Comparison of ENCODE assay signal across 17 cellular contexts in genomic region chr10:94292448-94293118, GRCh38.
DNase-seq lines count a peak whose midpoint lies in the region; ATAC-seq and TF ChIP-seq lines count a peak whose summit lies in the region.
"Had no signal": no experiment of that assay in that cellular context is flagged by ENCODE, and none has a peak within 500 bp of the region (broad histone marks: within the 10 kb centered on the region; RNA-seq: fewer than 3 reads in every experiment).

No MANE protein-coding gene starts in this region.

- no peak overlapping the region for H3K4me3 Mint-ChIP-seq in activated T-helper 2 cell treated with anti-CD3 and anti-CD28 coated beads, Interferon-gamma antibody, Interleukin-2, Interleukin-4, amounts not matched to agents 10 μg/mL and 5 μg/mL and 100 μg/mL, durations not matched to agents 14 hours and 24 hours and 36 hours (ENCODE audit: low read depth)
- H3K4me3 Mint-ChIP-seq in type B pancreatic cell, result no peak overlapping the region
- H3K4me3 Mint-ChIP-seq: activated T-helper 1 cell treated with anti-CD3 and anti-CD28 coated beads, Interleukin-12 subunit alpha, Interleukin-12 subunit beta, Interleukin-2, Interleukin-4 antibody, amounts not matched to agents 30 ng/mL and 10 ng/mL and 1 ng/mL, durations not matched to agents 14 hours and 24 hours and 36 hours; B cell; naive thymus-derived CD8-positive, alpha-beta T cell had no signal

- H3K36me3 ChIP-seq in ACC112 (ENCODE audit: insufficient read depth, low read length) (no peaks in the 10 kb centered on the region), brain microvascular endothelial cell (replicated peaks) (no peaks in the 10 kb centered on the region)
- H3K36me3 ChIP-seq: upper lobe of left lung had no signal

- DNase-seq in Jurkat, Clone E6-1 (ENCODE audit: low read depth, low spot score), result peak; percentile 30
- DNase-seq in brain microvascular endothelial cell (peak; percentile 69), left colon (peak; percentile 44 to 62), kidney glomerular epithelial cell (lab: John Stamatoyannopoulos, UW) (no peak), NCI-H2227 (lab: John Stamatoyannopoulos, UW; ENCODE audit: unreplicated experiment) (no peak), type B pancreatic cell (ENCODE audit: extremely low spot score, unreplicated experiment) (no peak)
- DNase-seq in activated T-helper 2 cell treated with anti-CD3 and anti-CD28 coated beads, Interferon-gamma antibody, Interleukin-2, Interleukin-4, amounts not matched to agents 10 μg/mL and 5 μg/mL and 100 μg/mL, durations not matched to agents 14 hours and 24 hours and 36 hours (ENCODE audit: low spot score), result no peak
- DNase-seq: naive thymus-derived CD8-positive, alpha-beta T cell; NK-92 treated with Interleukin-12 subunit alpha and Interleukin-12 subunit beta, amount 100 ng/mL, for 24 hours; stimulated activated CD4-positive, alpha-beta T cell treated with anti-CD3 and anti-CD28 coated beads, Interleukin-4, amount 100 ng/mL, for 24 hours; T-helper 9 cell; upper lobe of left lung had no signal

- H3K4me3 ChIP-seq in ACC112 (ENCODE audit: low read depth, low read length) (0 out of 2 replicates have a peak overlapping the region, but pooled peaks have one; percentile 13), brain microvascular endothelial cell (ENCODE audit: low read depth, low read length) (no peak overlapping the region)
- no peak overlapping the region for H3K4me3 ChIP-seq in Jurkat, Clone E6-1 (ENCODE audit: low read length)
- H3K4me3 ChIP-seq: dorsolateral prefrontal cortex, upper lobe of left lung had no signal

- TF ChIP-seq CTCF in brain microvascular endothelial cell (IDR thresholded peaks at IDR 0.05; ENCODE audit: low read depth, low read length, missing control alignments), result no peak
- no peak for TF ChIP-seq CTCF in type B pancreatic cell (conservative IDR thresholded peaks at IDR 0.05)

- H3K4me1 ChIP-seq in ACC112 (ENCODE audit: control insufficient read depth, insufficient read depth, low read length, unreplicated experiment), result peaks cover 21% of the 10 kb centered on the region
- H3K4me1 ChIP-seq: upper lobe of left lung had no signal

- peaks cover 4% of the 10 kb centered on the region for H3K4me1 Mint-ChIP-seq in activated T-helper 2 cell treated with anti-CD3 and anti-CD28 coated beads, Interferon-gamma antibody, Interleukin-2, Interleukin-4, amounts not matched to agents 10 μg/mL and 5 μg/mL and 100 μg/mL, durations not matched to agents 14 hours and 24 hours and 36 hours (ENCODE audit: low read depth)
- H3K4me1 Mint-ChIP-seq in type B pancreatic cell (ENCODE audit: unreplicated experiment), result peaks cover 11% of the 10 kb centered on the region
- H3K4me1 Mint-ChIP-seq: B cell; naive thymus-derived CD8-positive, alpha-beta T cell had no signal

- H2AFZ ChIP-seq in ACC112 (ENCODE audit: low read length, unreplicated experiment), result no peak overlapping the region

- ATAC-seq in left colon, result peak; percentile 83
- ATAC-seq: naive thymus-derived CD8-positive, alpha-beta T cell had no signal

- in situ Hi-C loops in brain microvascular endothelial cell (cut with HindIII; ENCODE audit: low pct_ligation_motif_present, low sequenced_read_pairs), result no loop called here

- intact Hi-C loops in left colon (cut with DNase I, micrococcal nuclease), result no loop called here
- intact Hi-C loops in activated T-helper 2 cell treated with anti-CD3 and anti-CD28 coated beads, Interferon-gamma antibody, Interleukin-2, Interleukin-4, amounts not matched to agents 10 μg/mL and 5 μg/mL and 100 μg/mL, durations not matched to agents 14 hours and 24 hours and 36 hours (cut with micrococcal nuclease), result loop anchor here (10.0 kb wide), 1 partner anchor 942 kb away; no protein-coding TSS in a partner anchor

- H3K27me3 Mint-ChIP-seq in activated T-helper 2 cell treated with anti-CD3 and anti-CD28 coated beads, Interferon-gamma antibody, Interleukin-2, Interleukin-4, amounts not matched to agents 10 μg/mL and 5 μg/mL and 100 μg/mL, durations not matched to agents 14 hours and 24 hours and 36 hours (ENCODE audit: low read depth), result peaks cover 58% of the 10 kb centered on the region
- H3K27me3 Mint-ChIP-seq in type B pancreatic cell, result no peaks in the 10 kb centered on the region

- H3K79me2 ChIP-seq in ACC112 (ENCODE audit: control insufficient read depth, insufficient read depth, low read length, unreplicated experiment), result no peaks in the 10 kb centered on the region

- H3K27ac ChIP-seq in ACC112 (ENCODE audit: low read depth, low read length) (peak overlapping the region; percentile 19; the same call in 1 of the 2 replicates), brain microvascular endothelial cell (no peak overlapping the region)
- H3K27ac ChIP-seq: KMS-11, upper lobe of left lung had no signal

- H3K36me3 Mint-ChIP-seq in activated T-helper 2 cell treated with anti-CD3 and anti-CD28 coated beads, Interferon-gamma antibody, Interleukin-2, Interleukin-4, amounts not matched to agents 10 μg/mL and 5 μg/mL and 100 μg/mL, durations not matched to agents 14 hours and 24 hours and 36 hours (ENCODE audit: low read depth), result no peaks in the 10 kb centered on the region
- no peaks in the 10 kb centered on the region for H3K36me3 Mint-ChIP-seq in type B pancreatic cell

- no peak overlapping the region for H3K27ac Mint-ChIP-seq in activated T-helper 2 cell treated with anti-CD3 and anti-CD28 coated beads, Interferon-gamma antibody, Interleukin-2, Interleukin-4, amounts not matched to agents 10 μg/mL and 5 μg/mL and 100 μg/mL, durations not matched to agents 14 hours and 24 hours and 36 hours
- H3K27ac Mint-ChIP-seq in type B pancreatic cell, result no peak overlapping the region
- H3K27ac Mint-ChIP-seq: activated T-helper 1 cell treated with anti-CD3 and anti-CD28 coated beads, Interleukin-12 subunit alpha, Interleukin-12 subunit beta, Interleukin-2, Interleukin-4 antibody, amounts not matched to agents 30 ng/mL and 10 ng/mL and 1 ng/mL, durations not matched to agents 14 hours and 24 hours and 36 hours; B cell had no signal

- no peaks in the 10 kb centered on the region for H3K27me3 ChIP-seq in ACC112 (ENCODE audit: insufficient read depth, low read length)
- H3K27me3 ChIP-seq in brain microvascular endothelial cell (replicated peaks), result no peaks in the 10 kb centered on the region
- H3K27me3 ChIP-seq: dorsolateral prefrontal cortex, upper lobe of left lung had no signal

- H3K9me3 Mint-ChIP-seq in activated T-helper 2 cell treated with anti-CD3 and anti-CD28 coated beads, Interferon-gamma antibody, Interleukin-2, Interleukin-4, amounts not matched to agents 10 μg/mL and 5 μg/mL and 100 μg/mL, durations not matched to agents 14 hours and 24 hours and 36 hours, result no peaks in the 10 kb centered on the region
- H3K9me3 Mint-ChIP-seq in type B pancreatic cell, result no peaks in the 10 kb centered on the region
- H3K9me3 Mint-ChIP-seq: activated T-helper 1 cell treated with anti-CD3 and anti-CD28 coated beads, Interleukin-12 subunit alpha, Interleukin-12 subunit beta, Interleukin-2, Interleukin-4 antibody, amounts not matched to agents 30 ng/mL and 10 ng/mL and 1 ng/mL, durations not matched to agents 14 hours and 24 hours and 36 hours had no signal

Comparison
In these comparisons a context has a peak if more than half of its experiments do, and no peak if none do; other contexts are left out.
1. DNase-seq: peak in Jurkat, Clone E6-1 (single experiment), brain microvascular endothelial cell (single experiment) and left colon (2 of 2); none in activated T-helper 2 cell treated with anti-CD3 and anti-CD28 coated beads, Interferon-gamma antibody, Interleukin-2, Interleukin-4, amounts not matched to agents 10 μg/mL and 5 μg/mL and 100 μg/mL, durations not matched to agents 14 hours and 24 hours and 36 hours (single experiment), kidney glomerular epithelial cell (single experiment), NCI-H2227 (single experiment) and type B pancreatic cell (single experiment).